16 cellular contexts compared by ENCODE assay signal in the genomic region with DNA sequence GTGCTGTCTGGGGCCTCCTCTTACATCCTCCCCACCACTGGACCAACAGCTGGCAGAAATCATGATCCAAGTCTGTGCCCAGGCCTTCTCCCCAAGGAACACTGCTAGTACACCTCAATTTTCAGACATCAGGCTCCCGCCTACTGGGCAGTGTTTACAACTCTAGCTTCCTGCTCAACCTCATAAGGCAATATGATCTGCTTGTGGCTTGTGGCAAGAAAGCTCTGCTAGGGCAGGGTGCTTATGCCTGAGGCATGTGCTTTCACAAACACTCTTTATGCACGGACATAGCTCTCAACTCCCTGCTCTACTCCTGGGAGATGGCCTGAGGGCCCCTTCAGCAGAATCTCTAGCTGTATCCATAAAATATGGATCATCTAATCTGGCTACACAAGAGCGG. TPM values are rescaled to one million over a fixed set of nuclear protein-coding genes. Genes with fewer than 3 reads are reported as not detected.
DNase-seq lines count a peak whose midpoint lies in the region; ATAC-seq and TF ChIP-seq lines count a peak whose summit lies in the region.
"Had no signal": no experiment of that assay in that cellular context is flagged by ENCODE, and none has a peak within 500 bp of the region (broad histone marks: within the 10 kb centered on the region; RNA-seq: fewer than 3 reads in every experiment).

No MANE protein-coding gene starts in this region.

- H3K27me3 Mint-ChIP-seq in natural killer cell (ENCODE audit: low read depth in 2 of 2) = no peaks in the 10 kb centered on the region
- H3K27me3 Mint-ChIP-seq: activated CD4-positive, alpha-beta T cell treated with anti-CD3 and anti-CD28 coated beads for 36 hours had no signal

- H3K4me1 Mint-ChIP-seq in natural killer cell = peaks cover 32% of the 10 kb centered on the region in 2 donors
- H3K4me1 Mint-ChIP-seq: activated CD4-positive, alpha-beta T cell treated with anti-CD3 and anti-CD28 coated beads for 36 hours had no signal

- ATAC-seq in natural killer cell (peak; percentile 48 to 87 (median 69)), GM21717 (IDR thresholded peaks at IDR 0.05; ENCODE audit: unreplicated experiment) (no peak)
- ATAC-seq: activated CD4-positive, alpha-beta T cell treated with anti-CD3 and anti-CD28 coated beads for 36 hours; left colon had no signal

- peak overlapping the region; percentile 18 to 64 for H3K27ac Mint-ChIP-seq in natural killer cell
- H3K27ac Mint-ChIP-seq: activated CD4-positive, alpha-beta T cell treated with anti-CD3 and anti-CD28 coated beads for 36 hours had no signal

- no peak overlapping the region for H3K4me3 ChIP-seq in hepatocyte
- H3K4me3 ChIP-seq: suprapubic skin had no signal

- H3K4me2 ChIP-seq in hepatocyte = no peak overlapping the region

- no peaks in the 10 kb centered on the region for H3K79me2 ChIP-seq in hepatocyte

- H3K36me3 ChIP-seq in hepatocyte (replicated peaks; ENCODE audit: insufficient read depth, low read depth) = no peaks in the 10 kb centered on the region
- H3K36me3 ChIP-seq: suprapubic skin had no signal

- DNase-seq in DMS153 (lab: John Stamatoyannopoulos, UW) = peak; percentile 28
- DNase-seq in DMS153 treated with DMSO at 0.1 percent for 48 hours (lab: John Stamatoyannopoulos, UW; ENCODE audit: unreplicated experiment) = no peak
- DNase-seq in LHCN-M2 (ENCODE audit: low read depth) = peak; percentile 86
- peak; percentile 48 for DNase-seq in astrocyte of the hippocampus (ENCODE audit: low read depth, low spot score)
- no peak for DNase-seq in natural killer cell
- no peak for DNase-seq in stimulated activated CD4-positive, alpha-beta T cell treated with anti-CD3 and anti-CD28 coated beads, Interleukin-4, amount 100 ng/mL, for 1 hour
- no peak for DNase-seq in hepatocyte (ENCODE audit: low spot score)
- DNase-seq: activated CD4-positive, alpha-beta T cell treated with anti-CD3 and anti-CD28 coated beads for 36 hours; activated T-cell treated with anti-CD3 and anti-CD28 coated beads, Interleukin-2, amount 50 U/mL, for 1 hour; cortex of kidney; hypothalamus; left colon; NCI-H2029 treated with DMSO at 0.1 percent for 48 hours; SIG-M5 had no signal

- no peaks in the 10 kb centered on the region for H3K36me3 Mint-ChIP-seq in natural killer cell

- H3K9me3 Mint-ChIP-seq in natural killer cell = no peaks in the 10 kb centered on the region

- H3K4me1 ChIP-seq in hepatocyte (ENCODE audit: insufficient read depth) = no peaks in the 10 kb centered on the region
- H3K4me1 ChIP-seq: suprapubic skin had no signal

- no peaks in the 10 kb centered on the region for H3K27me3 ChIP-seq in hepatocyte
- H3K27me3 ChIP-seq: suprapubic skin had no signal

- H2AFZ ChIP-seq in hepatocyte = no peak overlapping the region

- H3K9me3 ChIP-seq in hepatocyte (ENCODE audit: low read depth) = no peaks in the 10 kb centered on the region
- H3K9me3 ChIP-seq: suprapubic skin had no signal

- H3K27ac ChIP-seq in hepatocyte = no peak overlapping the region
- H3K27ac ChIP-seq: suprapubic skin had no signal

- H4K20me1 ChIP-seq in hepatocyte (ENCODE audit: insufficient read depth, poor library complexity, severe bottlenecking) = no peaks in the 10 kb centered on the region

- WGBS in hepatocyte (ENCODE audit: low lambda C conversion rate, missing lambda C conversion rate) = 65% methylated on average over 3 of the region's 3 CpGs

- TF ChIP-seq CTCF in natural killer cell (IDR thresholded peaks at IDR 0.05) = no peak
- TF ChIP-seq CTCF in hepatocyte (IDR thresholded peaks at IDR 0.05; ENCODE audit: poor library complexity) = no peak

- intact Hi-C loops in natural killer cell (cut with micrococcal nuclease) = no loop called here

- H3K4me3 Mint-ChIP-seq in natural killer cell = peak overlapping the region; percentile 33
- H3K4me3 Mint-ChIP-seq: activated CD4-positive, alpha-beta T cell treated with anti-CD3 and anti-CD28 coated beads for 36 hours had no signal

- no peaks in the 10 kb centered on the region for H3K9me2 ChIP-seq in hepatocyte (replicated peaks; ENCODE audit: insufficient read depth)

RNA-seq across cellular contexts. Expression of a gene that starts 32.5 kb away (rescaled TPM):
- total RNA-seq in LHCN-M2 (2014; rRNA removed) = 3.6 and 4.4 TPM in 2 replicates
- polyA plus RNA-seq in LHCN-M2 (2012) = 1.5 TPM
- under 1 TPM; 0.11 to 0.68 (median 0.58) TPM for total RNA-seq in natural killer cell
- 3.5 and 3.8 TPM in 2 replicates for total RNA-seq in hepatocyte
- 1.3 and 2.2 TPM in 2 replicates for polyA plus RNA-seq in hepatocyte
- total RNA-seq: activated CD4-positive, alpha-beta T cell treated with anti-CD3 and anti-CD28 coated beads for 36 hours had no signal

Comparison
In these comparisons a context has a peak if more than half of its experiments do, and no peak if none do; other contexts are left out.
1. DNase-seq: peak in DMS153 (single experiment), LHCN-M2 (single experiment) and astrocyte of the hippocampus (single experiment); none in DMS153 treated with DMSO at 0.1 percent for 48 hours (single experiment), natural killer cell (single experiment), stimulated activated CD4-positive, alpha-beta T cell treated with anti-CD3 and anti-CD28 coated beads, Interleukin-4, amount 100 ng/mL, for 1 hour (single experiment) and hepatocyte (single experiment).